ENCODE assay signal across 13 cellular contexts in genomic region chr2:127792805-127793204, GRCh38. TPM values are rescaled to one million over a fixed set of nuclear protein-coding genes. Genes with fewer than 3 reads are reported as not detected.
DNase-seq lines count a peak whose midpoint lies in the region; ATAC-seq and TF ChIP-seq lines count a peak whose summit lies in the region.
"Had no signal": no experiment of that assay in that cellular context is flagged by ENCODE, and none has a peak within 500 bp of the region (broad histone marks: within the 10 kb centered on the region; RNA-seq: fewer than 3 reads in every experiment).

No MANE protein-coding gene starts in this region.

- H3K9me3 ChIP-seq in CD4-positive, alpha-beta T cell (ENCODE audit: control insufficient read depth, low read length): no peaks in the 10 kb centered on the region
- H3K9me3 ChIP-seq: HAP-1 had no signal

- no peak overlapping the region for H3K27ac ChIP-seq in CD4-positive, alpha-beta T cell (ENCODE audit: low read depth, low read length)

- intact Hi-C loops in CD4-positive, alpha-beta T cell (cut with DNase I, micrococcal nuclease): no loop called here
- intact Hi-C loops in activated T-helper 1 cell treated with anti-CD3 and anti-CD28 coated beads, Interleukin-12 subunit alpha, Interleukin-12 subunit beta, Interleukin-2, Interleukin-4 antibody, amounts not matched to agents 30 ng/mL and 10 ng/mL and 1 ng/mL, durations not matched to agents 14 hours and 24 hours and 36 hours (cut with micrococcal nuclease): no loop called here
- intact Hi-C loops in Right ventricle myocardium superior (cut with DNase I): no loop called here

- POLR2A ChIA-PET in CD4-positive, alpha-beta T cell (lab: Charles Lee): no interaction called here

- H3K4me3 Mint-ChIP-seq in activated T-cell treated with anti-CD3 and anti-CD28 coated beads, Interleukin-2, amount 50 U/mL, for 72 hours: no peak overlapping the region
- H3K4me3 Mint-ChIP-seq in CD4-positive, alpha-beta T cell: peak overlapping the region; percentile 2
- no peak overlapping the region for H3K4me3 Mint-ChIP-seq in activated T-helper 1 cell treated with anti-CD3 and anti-CD28 coated beads, Interleukin-12 subunit alpha, Interleukin-12 subunit beta, Interleukin-2, Interleukin-4 antibody, amounts not matched to agents 30 ng/mL and 10 ng/mL and 1 ng/mL, durations not matched to agents 14 hours and 24 hours and 36 hours
- no peak overlapping the region for H3K4me3 Mint-ChIP-seq in mesothelial cell of epicardium
- H3K4me3 Mint-ChIP-seq: B cell had no signal

- H3K27me3 ChIP-seq in CD4-positive, alpha-beta T cell (ENCODE audit: control insufficient read depth, insufficient read depth, low read length): no peaks in the 10 kb centered on the region

- H3K27me3 Mint-ChIP-seq in activated T-cell treated with anti-CD3 and anti-CD28 coated beads, Interleukin-2, amount 50 U/mL, for 72 hours (ENCODE audit: low read depth): no peaks in the 10 kb centered on the region
- H3K27me3 Mint-ChIP-seq in CD4-positive, alpha-beta T cell: no peaks in the 10 kb centered on the region
- no peaks in the 10 kb centered on the region for H3K27me3 Mint-ChIP-seq in activated T-helper 1 cell treated with anti-CD3 and anti-CD28 coated beads, Interleukin-12 subunit alpha, Interleukin-12 subunit beta, Interleukin-2, Interleukin-4 antibody, amounts not matched to agents 30 ng/mL and 10 ng/mL and 1 ng/mL, durations not matched to agents 14 hours and 24 hours and 36 hours (ENCODE audit: insufficient read depth)
- H3K27me3 Mint-ChIP-seq in mesothelial cell of epicardium (ENCODE audit: low read depth): no peaks in the 10 kb centered on the region
- H3K27me3 Mint-ChIP-seq: B cell; CD4-positive, alpha-beta memory T cell had no signal

- H3K9me3 Mint-ChIP-seq in activated T-cell treated with anti-CD3 and anti-CD28 coated beads, Interleukin-2, amount 50 U/mL, for 72 hours: no peaks in the 10 kb centered on the region
- H3K9me3 Mint-ChIP-seq in CD4-positive, alpha-beta T cell: no peaks in the 10 kb centered on the region
- no peaks in the 10 kb centered on the region for H3K9me3 Mint-ChIP-seq in activated T-helper 1 cell treated with anti-CD3 and anti-CD28 coated beads, Interleukin-12 subunit alpha, Interleukin-12 subunit beta, Interleukin-2, Interleukin-4 antibody, amounts not matched to agents 30 ng/mL and 10 ng/mL and 1 ng/mL, durations not matched to agents 14 hours and 24 hours and 36 hours
- peaks cover 17% of the 10 kb centered on the region for H3K9me3 Mint-ChIP-seq in mesothelial cell of epicardium
- H3K9me3 Mint-ChIP-seq: CD4-positive, alpha-beta memory T cell had no signal

- no peak for DNase-seq in activated T-cell treated with anti-CD3 and anti-CD28 coated beads, Interleukin-2, amount 50 U/mL, for 72 hours
- DNase-seq in activated T-cell treated with anti-CD3 and anti-CD28 coated beads, Interleukin-2, amount 50 U/mL, for 48 hours: no peak
- DNase-seq in CD4-positive, alpha-beta T cell: no peak
- DNase-seq in activated T-helper 1 cell treated with anti-CD3 and anti-CD28 coated beads, Interleukin-12 subunit alpha, Interleukin-12 subunit beta, Interleukin-2, Interleukin-4 antibody, amounts not matched to agents 30 ng/mL and 10 ng/mL and 1 ng/mL, durations not matched to agents 14 hours and 24 hours and 36 hours (ENCODE audit: low spot score): no peak
- DNase-seq in mesothelial cell of epicardium (ENCODE audit: low spot score in 2 of 2, unreplicated experiment in 2 of 2) (no peak), Right ventricle myocardium superior (no peak), NCI-H1092 (lab: John Stamatoyannopoulos, UW) (no peak)
- DNase-seq: C1 segment of cervical spinal cord; CD4-positive, alpha-beta memory T cell; DMS79; GOT3 had no signal

- CTCF ChIA-PET in CD4-positive, alpha-beta T cell (lab: Charles Lee): interaction anchor here (0.8 kb wide), 1 partner anchor 44 kb away, joined by 3 read pairs; no protein-coding TSS in a partner anchor

- no peak for ATAC-seq in activated T-cell treated with anti-CD3 and anti-CD28 coated beads, Interleukin-2, amount 50 U/mL, for 72 hours (replicated peaks in 1 of 2)
- no peak for ATAC-seq in CD4-positive, alpha-beta T cell (ENCODE audit: poor library complexity)
- no peak for ATAC-seq in Right ventricle myocardium superior (ENCODE audit: poor library complexity)

- H3K27ac Mint-ChIP-seq in activated T-cell treated with anti-CD3 and anti-CD28 coated beads, Interleukin-2, amount 50 U/mL, for 72 hours: peak overlapping the region; percentile 73
- peak overlapping the region; percentile 13 for H3K27ac Mint-ChIP-seq in CD4-positive, alpha-beta T cell
- peak overlapping the region; percentile 29 for H3K27ac Mint-ChIP-seq in activated T-helper 1 cell treated with anti-CD3 and anti-CD28 coated beads, Interleukin-12 subunit alpha, Interleukin-12 subunit beta, Interleukin-2, Interleukin-4 antibody, amounts not matched to agents 30 ng/mL and 10 ng/mL and 1 ng/mL, durations not matched to agents 14 hours and 24 hours and 36 hours
- peak overlapping the region; percentile 31 for H3K27ac Mint-ChIP-seq in mesothelial cell of epicardium
- H3K27ac Mint-ChIP-seq: B cell had no signal

- no peak for TF ChIP-seq CTCF in CD4-positive, alpha-beta T cell (IDR thresholded peaks at IDR 0.05)
- TF ChIP-seq CTCF in mesothelial cell of epicardium (IDR thresholded peaks at IDR 0.05; ENCODE audit: unreplicated experiment): no peak

- H3K4me1 Mint-ChIP-seq in activated T-cell treated with anti-CD3 and anti-CD28 coated beads, Interleukin-2, amount 50 U/mL, for 72 hours (ENCODE audit: low read depth): peaks cover 46% of the 10 kb centered on the region
- H3K4me1 Mint-ChIP-seq in CD4-positive, alpha-beta T cell (ENCODE audit: low read depth): peaks cover 53% of the 10 kb centered on the region
- H3K4me1 Mint-ChIP-seq in activated T-helper 1 cell treated with anti-CD3 and anti-CD28 coated beads, Interleukin-12 subunit alpha, Interleukin-12 subunit beta, Interleukin-2, Interleukin-4 antibody, amounts not matched to agents 30 ng/mL and 10 ng/mL and 1 ng/mL, durations not matched to agents 14 hours and 24 hours and 36 hours (ENCODE audit: low read depth): peaks cover 24% of the 10 kb centered on the region
- no peaks in the 10 kb centered on the region for H3K4me1 Mint-ChIP-seq in mesothelial cell of epicardium

- peaks cover 0 to 9% of the 10 kb centered on the region in 2 donors for H3K36me3 Mint-ChIP-seq in activated T-cell treated with anti-CD3 and anti-CD28 coated beads, Interleukin-2, amount 50 U/mL, for 72 hours (ENCODE audit: insufficient read depth in 2 of 2)
- peaks cover 51% of the 10 kb centered on the region for H3K36me3 Mint-ChIP-seq in CD4-positive, alpha-beta T cell (ENCODE audit: low read depth)
- H3K36me3 Mint-ChIP-seq in activated T-helper 1 cell treated with anti-CD3 and anti-CD28 coated beads, Interleukin-12 subunit alpha, Interleukin-12 subunit beta, Interleukin-2, Interleukin-4 antibody, amounts not matched to agents 30 ng/mL and 10 ng/mL and 1 ng/mL, durations not matched to agents 14 hours and 24 hours and 36 hours (ENCODE audit: low read depth): peaks cover 14% of the 10 kb centered on the region
- H3K36me3 Mint-ChIP-seq in mesothelial cell of epicardium: peaks cover 33% of the 10 kb centered on the region

RNA-seq across cellular contexts. Expression of gene WDR33, which starts 18.2 kb away (rescaled TPM):
- total RNA-seq in activated T-cell treated with anti-CD3 and anti-CD28 coated beads, Interleukin-2, amount 50 U/mL, for 72 hours: 10 to 100 TPM; 69.2 to 71.7 TPM
- 10 to 100 TPM; 59.8 to 61.5 TPM for total RNA-seq in CD4-positive, alpha-beta T cell
- total RNA-seq in activated T-helper 1 cell treated with anti-CD3 and anti-CD28 coated beads, Interleukin-12 subunit alpha, Interleukin-12 subunit beta, Interleukin-2, Interleukin-4 antibody, amounts not matched to agents 30 ng/mL and 10 ng/mL and 1 ng/mL, durations not matched to agents 14 hours and 24 hours and 36 hours: 81.0 and 82.4 TPM in 2 replicates
- total RNA-seq in mesothelial cell of epicardium (59.9 to 61.4 TPM (median 60.2 TPM) in 3 replicates), Right ventricle myocardium superior (37.9 TPM)

Comparison
In these comparisons a context has a peak if more than half of its experiments do, and no peak if none do; other contexts are left out.
1. H3K27ac Mint-ChIP-seq: peak in every context shown above with its lines; median percentile 73 in activated T-cell treated with anti-CD3 and anti-CD28 coated beads, Interleukin-2, amount 50 U/mL, for 72 hours; 31 in mesothelial cell of epicardium; 29 in activated T-helper 1 cell treated with anti-CD3 and anti-CD28 coated beads, Interleukin-12 subunit alpha, Interleukin-12 subunit beta, Interleukin-2, Interleukin-4 antibody, amounts not matched to agents 30 ng/mL and 10 ng/mL and 1 ng/mL, durations not matched to agents 14 hours and 24 hours and 36 hours; 13 in CD4-positive, alpha-beta T cell.